Comparison of ENCODE assay signal across 8 cellular contexts in genomic region chr13:71865858-71866172, GRCh38. TPM values are rescaled to one million over a fixed set of nuclear protein-coding genes. Genes with fewer than 3 reads are reported as not detected.
DNase-seq lines count a peak whose midpoint lies in the region; ATAC-seq and TF ChIP-seq lines count a peak whose summit lies in the region.

No MANE protein-coding gene starts in this region.

- CTCF ChIA-PET in RWPE1 (lab: Yijun Ruan, JAX): no interaction called here

- H3K27ac ChIP-seq in RWPE1: no peak overlapping the region

- POLR2A ChIA-PET in RWPE1 (lab: Yijun Ruan, JAX; ENCODE audit: low non-redundant PET): no interaction called here

- intact Hi-C loops in left cardiac atrium (cut with DNase I): no loop called here
- intact Hi-C loops in sciatic nerve (cut with DNase I): no loop called here

- TF ChIP-seq CTCF in RWPE1 (conservative IDR thresholded peaks at IDR 0.05; ENCODE audit: low read depth): no peak

- ATAC-seq in left cardiac atrium (peak; percentile 3 to 8), sciatic nerve (no peak), HG02970 (IDR thresholded peaks at IDR 0.05; ENCODE audit: low FRiP score, unreplicated experiment) (no peak), GM18517 (IDR thresholded peaks at IDR 0.05; ENCODE audit: unreplicated experiment) (no peak)

- peak; percentile 50 for DNase-seq in activated CD8-positive, alpha-beta memory T cell treated with anti-CD3 and anti-CD28 coated beads, Interleukin-2, amount 50 U/mL, for 48 hours
- DNase-seq in activated CD8-positive, alpha-beta memory T cell treated with anti-CD3 and anti-CD28 coated beads for 24 hours: no peak
- DNase-seq in UCSD-AML1 (lab: John Stamatoyannopoulos, UW; ENCODE audit: unreplicated experiment) (peak; percentile 18), left cardiac atrium (peak; percentile 16), sciatic nerve (ENCODE audit: low spot score) (peak; percentile 57), RWPE1 (ENCODE audit: low spot score) (no peak)

RNA-seq across cellular contexts. Expression of gene DACH1, which starts 1.2 kb away (rescaled TPM):
- total RNA-seq in left cardiac atrium (1 to 10 TPM; 1.7 to 3.1 TPM), sciatic nerve (4.9 TPM)

Comparison
In these comparisons a context has a peak if more than half of its experiments do, and no peak if none do; other contexts are left out.
1. DNase-seq: peak in activated CD8-positive, alpha-beta memory T cell treated with anti-CD3 and anti-CD28 coated beads, Interleukin-2, amount 50 U/mL, for 48 hours (single experiment), UCSD-AML1 (single experiment), left cardiac atrium (single experiment) and sciatic nerve (single experiment); none in activated CD8-positive, alpha-beta memory T cell treated with anti-CD3 and anti-CD28 coated beads for 24 hours (single experiment) and RWPE1 (single experiment).
2. ATAC-seq: peak in left cardiac atrium (2 of 2); none in sciatic nerve (single experiment), HG02970 (single experiment) and GM18517 (single experiment).